ENCODE assay signal across 1 cellular context in genomic region chr4:144597171-144597570, GRCh38.
TF ChIP-seq lines count a peak whose summit lies in the region.

No MANE protein-coding gene starts in this region.

TF ChIP-seq in GM12878, 131 proteins besides CTCF, POLR2A, EP300 and RAD21:
- TF ChIP-seq RAD51 (IDR thresholded peaks at IDR 0.05) = no peak
